ENCODE assay signal across 21 cellular contexts in the genomic region with DNA sequence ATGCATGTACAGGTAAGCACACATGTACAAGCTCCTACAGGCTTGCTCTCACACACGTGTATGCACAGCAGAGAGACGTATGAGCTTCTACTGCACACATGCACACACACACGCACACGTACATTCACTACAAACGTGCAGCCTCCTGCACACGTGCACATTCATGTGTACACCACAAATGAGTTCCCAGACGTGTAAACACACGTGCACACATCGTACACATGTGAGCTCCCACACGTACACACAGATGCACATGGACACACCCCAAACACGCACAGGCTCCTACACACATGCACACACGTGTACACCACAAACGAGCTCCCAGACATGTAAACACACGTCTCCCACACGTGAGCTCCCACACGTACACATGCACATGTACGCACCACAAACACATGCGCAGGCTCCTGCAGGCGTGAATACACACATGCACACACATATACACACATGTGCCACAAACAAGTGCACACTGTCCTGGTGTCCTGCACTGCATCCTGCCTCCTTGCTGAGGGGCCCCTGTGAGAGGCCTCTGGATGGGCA.
DNase-seq lines count a peak whose midpoint lies in the region; ATAC-seq and TF ChIP-seq lines count a peak whose summit lies in the region.
"Had no signal": no experiment of that assay in that cellular context is flagged by ENCODE, and none has a peak within 500 bp of the region (broad histone marks: within the 10 kb centered on the region; RNA-seq: fewer than 3 reads in every experiment).

No MANE protein-coding gene starts in this region.

- no peak overlapping the region for H3K4me3 Mint-ChIP-seq in activated naive CD4-positive, alpha-beta T cell treated with anti-CD3 and anti-CD28 coated beads, Interleukin-2, amount 50 U/mL, for 24 hours
- H3K4me3 Mint-ChIP-seq in WTC11: no peak overlapping the region
- no peak overlapping the region for H3K4me3 Mint-ChIP-seq in stimulated activated naive B cell treated with anti-CD40 and anti-IgM and Interleukin-4, amounts not matched to agents 10 μg/mL and 1 μg/mL and 100 μg/mL, for 72 hours
- H3K4me3 Mint-ChIP-seq: activated CD4-positive, alpha-beta memory T cell treated with anti-CD3 and anti-CD28 coated beads for 36 hours; natural killer cell treated with Interleukin-12 subunit alpha and Interleukin-12 subunit beta and Interleukin-15 and Interleukin-18, amount 100 ng/mL, for 72 hours; stimulated activated effector memory CD8-positive, alpha-beta T cell treated with anti-CD3 and anti-CD28 coated beads, Interleukin-12 subunit alpha, Interleukin-12 subunit beta, amount 100 ng/mL, for 72 hours; T-cell had no signal

- H3K27ac ChIP-seq in left lung: no peak overlapping the region
- H3K27ac ChIP-seq: dorsolateral prefrontal cortex, SJCRH30 had no signal

- peaks cover 7% of the 10 kb centered on the region for H3K36me3 Mint-ChIP-seq in activated naive CD4-positive, alpha-beta T cell treated with anti-CD3 and anti-CD28 coated beads, Interleukin-2, amount 50 U/mL, for 24 hours
- H3K36me3 Mint-ChIP-seq in activated naive CD4-positive, alpha-beta T cell treated with anti-CD3 and anti-CD28 coated beads, Interleukin-2, amount 50 U/mL, for 72 hours: peaks cover 0 to 5% of the 10 kb centered on the region in 2 donors
- H3K36me3 Mint-ChIP-seq in WTC11: peaks cover 13% of the 10 kb centered on the region; the same call in 1 of the 2 replicates
- H3K36me3 Mint-ChIP-seq in stimulated activated naive B cell treated with anti-CD40 and anti-IgM and Interleukin-4, amounts not matched to agents 10 μg/mL and 1 μg/mL and 100 μg/mL, for 72 hours: peaks cover 15 to 36% of the 10 kb centered on the region in 2 donors
- H3K36me3 Mint-ChIP-seq: natural killer cell treated with Interleukin-12 subunit alpha and Interleukin-12 subunit beta and Interleukin-15 and Interleukin-18, amount 100 ng/mL, for 72 hours had no signal

- CTCF ChIA-PET in WTC11 (lab: Charles Lee): interaction anchor here (1.0 to 2.5 kb wide), 6 partner anchors 9 to 245 kb away, joined by 3 to 16 read pairs (median 6); no protein-coding TSS in a partner anchor

- no peak overlapping the region for H3K4me3 ChIP-seq in left lung

- POLR2A ChIA-PET in WTC11 (lab: Charles Lee): interaction anchor here (1.1 kb wide), 1 partner anchor 9 kb away, joined by 3 read pairs; no protein-coding TSS in a partner anchor

- intact Hi-C loops in left lung (cut with DNase I): no loop called here

- H3K36me3 ChIP-seq in left lung: peaks cover 0 to 53% of the 10 kb centered on the region in 2 donors
- H3K36me3 ChIP-seq: SJCRH30 had no signal

- no peaks in the 10 kb centered on the region for H3K9me3 Mint-ChIP-seq in activated naive CD4-positive, alpha-beta T cell treated with anti-CD3 and anti-CD28 coated beads, Interleukin-2, amount 50 U/mL, for 24 hours
- no peaks in the 10 kb centered on the region for H3K9me3 Mint-ChIP-seq in activated naive CD4-positive, alpha-beta T cell treated with anti-CD3 and anti-CD28 coated beads, Interleukin-2, amount 50 U/mL, for 72 hours
- no peaks in the 10 kb centered on the region for H3K9me3 Mint-ChIP-seq in WTC11
- H3K9me3 Mint-ChIP-seq in stimulated activated naive B cell treated with anti-CD40 and anti-IgM and Interleukin-4, amounts not matched to agents 10 μg/mL and 1 μg/mL and 100 μg/mL, for 72 hours: no peaks in the 10 kb centered on the region
- H3K9me3 Mint-ChIP-seq: activated CD4-positive, alpha-beta memory T cell treated with anti-CD3 and anti-CD28 coated beads for 36 hours; natural killer cell treated with Interleukin-12 subunit alpha and Interleukin-12 subunit beta and Interleukin-15 and Interleukin-18, amount 100 ng/mL, for 72 hours; stimulated activated effector memory CD8-positive, alpha-beta T cell treated with anti-CD3 and anti-CD28 coated beads, Interleukin-12 subunit alpha, Interleukin-12 subunit beta, amount 100 ng/mL, for 72 hours; T-cell had no signal

- ATAC-seq in activated naive CD4-positive, alpha-beta T cell treated with anti-CD3 and anti-CD28 coated beads, Interleukin-2, amount 50 U/mL, for 72 hours: no peak
- no peak for ATAC-seq in WTC11
- peak; percentile 1 for ATAC-seq in left lung
- ATAC-seq in stimulated activated naive B cell treated with anti-CD40 and anti-IgM and Interleukin-4, amounts not matched to agents 10 μg/mL and 1 μg/mL and 100 μg/mL, for 72 hours (replicated peaks): peak in 1 of 2 donors; percentile 6
- no peak for ATAC-seq in GM21360 (IDR thresholded peaks at IDR 0.05; ENCODE audit: unreplicated experiment)
- ATAC-seq: activated CD4-positive, CD25-positive, alpha-beta regulatory T cell treated with anti-CD3 and anti-CD28 coated beads, Interleukin-2, amount 50 U/mL, for 24 hours; stimulated activated effector memory CD8-positive, alpha-beta T cell treated with anti-CD3 and anti-CD28 coated beads, Interleukin-12 subunit alpha, Interleukin-12 subunit beta, amount 100 ng/mL, for 72 hours; T-cell had no signal

- TF ChIP-seq CTCF in WTC11 (IDR thresholded peaks at IDR 0.05): no peak
- no peak for TF ChIP-seq CTCF in left lung (IDR thresholded peaks at IDR 0.05)

- H3K4me1 ChIP-seq in left lung: peaks cover 0 to 9% of the 10 kb centered on the region in 2 donors
- H3K4me1 ChIP-seq: SJCRH30 had no signal

- DNase-seq in activated naive CD4-positive, alpha-beta T cell treated with anti-CD3 and anti-CD28 coated beads, Interleukin-2, amount 50 U/mL, for 72 hours (ENCODE audit: low spot score in 2 of 2): no peak
- DNase-seq in WTC11 (ENCODE audit: low spot score) (no peak), left lung (no peak), COR-L47 (lab: John Stamatoyannopoulos, UW) (no peak)
- DNase-seq in stimulated activated naive B cell treated with anti-CD40 and anti-IgM and Interleukin-4, amounts not matched to agents 10 μg/mL and 1 μg/mL and 100 μg/mL, for 72 hours: no peak
- DNase-seq in activated CD4-positive, alpha-beta T cell treated with anti-CD3 and anti-CD28 coated beads for 48 hours: no peak
- DNase-seq: 8988T; activated CD4-positive, alpha-beta memory T cell treated with anti-CD3 and anti-CD28 coated beads for 36 hours; activated effector memory CD4-positive, alpha-beta T cell treated with anti-CD3 and anti-CD28 coated beads, Interleukin-2, amount 50 U/mL, for 16 hours; NCI-H1436; NCI-H2081 treated with DMSO at 0.1 percent for 48 hours; stimulated activated CD4-positive, alpha-beta T cell treated with anti-CD3 and anti-CD28 coated beads, Interleukin-4, amount 100 ng/mL, for 24 hours; T-cell had no signal

- H3K27ac Mint-ChIP-seq in activated naive CD4-positive, alpha-beta T cell treated with anti-CD3 and anti-CD28 coated beads, Interleukin-2, amount 50 U/mL, for 24 hours: peak overlapping the region; percentile 41
- no peak overlapping the region for H3K27ac Mint-ChIP-seq in activated naive CD4-positive, alpha-beta T cell treated with anti-CD3 and anti-CD28 coated beads, Interleukin-2, amount 50 U/mL, for 72 hours
- H3K27ac Mint-ChIP-seq in WTC11: peak overlapping the region; percentile 68; the same call in 1 of the 2 replicates
- H3K27ac Mint-ChIP-seq in stimulated activated naive B cell treated with anti-CD40 and anti-IgM and Interleukin-4, amounts not matched to agents 10 μg/mL and 1 μg/mL and 100 μg/mL, for 72 hours: peak overlapping the region; percentile 5
- H3K27ac Mint-ChIP-seq: activated CD4-positive, alpha-beta memory T cell treated with anti-CD3 and anti-CD28 coated beads for 36 hours; natural killer cell treated with Interleukin-12 subunit alpha and Interleukin-12 subunit beta and Interleukin-15 and Interleukin-18, amount 100 ng/mL, for 72 hours; stimulated activated effector memory CD8-positive, alpha-beta T cell treated with anti-CD3 and anti-CD28 coated beads, Interleukin-12 subunit alpha, Interleukin-12 subunit beta, amount 100 ng/mL, for 72 hours had no signal

- H3K27me3 ChIP-seq in left lung: no peaks in the 10 kb centered on the region
- H3K27me3 ChIP-seq: dorsolateral prefrontal cortex, pancreas, SJCRH30 had no signal

- H3K27me3 Mint-ChIP-seq in activated naive CD4-positive, alpha-beta T cell treated with anti-CD3 and anti-CD28 coated beads, Interleukin-2, amount 50 U/mL, for 24 hours: no peaks in the 10 kb centered on the region
- H3K27me3 Mint-ChIP-seq in WTC11 (ENCODE audit: low read depth): peaks cover 8% of the 10 kb centered on the region
- no peaks in the 10 kb centered on the region for H3K27me3 Mint-ChIP-seq in stimulated activated naive B cell treated with anti-CD40 and anti-IgM and Interleukin-4, amounts not matched to agents 10 μg/mL and 1 μg/mL and 100 μg/mL, for 72 hours
- H3K27me3 Mint-ChIP-seq: activated CD4-positive, alpha-beta memory T cell treated with anti-CD3 and anti-CD28 coated beads for 36 hours; natural killer cell treated with Interleukin-12 subunit alpha and Interleukin-12 subunit beta and Interleukin-15 and Interleukin-18, amount 100 ng/mL, for 72 hours; T-cell had no signal

- H3K9me3 ChIP-seq in left lung: no peaks in the 10 kb centered on the region
- H3K9me3 ChIP-seq: pancreas, SJCRH30 had no signal

- no peaks in the 10 kb centered on the region for H3K4me1 Mint-ChIP-seq in activated naive CD4-positive, alpha-beta T cell treated with anti-CD3 and anti-CD28 coated beads, Interleukin-2, amount 50 U/mL, for 24 hours
- peaks cover 12% of the 10 kb centered on the region for H3K4me1 Mint-ChIP-seq in WTC11
- H3K4me1 Mint-ChIP-seq in stimulated activated naive B cell treated with anti-CD40 and anti-IgM and Interleukin-4, amounts not matched to agents 10 μg/mL and 1 μg/mL and 100 μg/mL, for 72 hours: peaks cover 0 to 19% of the 10 kb centered on the region in 2 donors
- H3K4me1 Mint-ChIP-seq: stimulated activated effector memory CD8-positive, alpha-beta T cell treated with anti-CD3 and anti-CD28 coated beads, Interleukin-12 subunit alpha, Interleukin-12 subunit beta, amount 100 ng/mL, for 72 hours; T-cell had no signal

TF ChIP-seq in WTC11, 78 proteins besides CTCF, POLR2A, EP300 and RAD21 (continues in another document):
- TF ChIP-seq NFE2L1 (CRISPR knock-in tag; IDR thresholded peaks at IDR 0.05) (peak; percentile 43; the same call in 1 of the 2 replicates), ZNF396 (CRISPR knock-in tag; IDR thresholded peaks at IDR 0.05; ENCODE audit: borderline replicate concordance) (no peak), SP1 (CRISPR knock-in tag; conservative IDR thresholded peaks at IDR 0.05) (no peak), RORB (CRISPR knock-in tag; IDR thresholded peaks at IDR 0.05) (no peak), EMX1 (CRISPR knock-in tag; IDR thresholded peaks at IDR 0.05) (no peak), ZNF317 (CRISPR knock-in tag; IDR thresholded peaks at IDR 0.05; ENCODE audit: borderline replicate concordance, low read depth) (no peak)

Comparison
In these comparisons a context has a peak if more than half of its experiments do, and no peak if none do; other contexts are left out.
1. H3K27ac Mint-ChIP-seq: peak in activated naive CD4-positive, alpha-beta T cell treated with anti-CD3 and anti-CD28 coated beads, Interleukin-2, amount 50 U/mL, for 24 hours (single experiment), WTC11 (single experiment) and stimulated activated naive B cell treated with anti-CD40 and anti-IgM and Interleukin-4, amounts not matched to agents 10 μg/mL and 1 μg/mL and 100 μg/mL, for 72 hours (single experiment); none in activated naive CD4-positive, alpha-beta T cell treated with anti-CD3 and anti-CD28 coated beads, Interleukin-2, amount 50 U/mL, for 72 hours (0 of 2).